8 cellular contexts compared by ENCODE assay signal in the genomic region with DNA sequence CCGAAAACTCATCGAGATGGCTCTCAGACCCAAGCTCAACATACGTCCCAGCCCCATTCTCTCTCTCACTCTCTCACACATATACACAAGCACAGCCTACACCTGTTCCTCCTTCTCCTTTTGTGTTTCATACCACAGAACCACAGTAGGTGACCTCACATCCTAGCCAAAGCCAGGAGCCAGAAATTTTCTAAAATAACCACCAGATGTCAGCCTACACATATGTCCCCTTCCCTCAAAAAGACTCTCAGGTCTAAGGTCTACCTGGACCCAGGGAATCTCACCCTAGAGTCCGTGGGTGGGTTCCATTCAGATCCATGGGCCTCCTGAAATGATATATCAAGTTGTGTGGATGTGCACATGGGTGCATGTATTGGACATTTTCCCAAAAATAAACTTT.
DNase-seq lines count a peak whose midpoint lies in the region; TF ChIP-seq lines count a peak whose summit lies in the region.

No MANE protein-coding gene starts in this region.

- H3K4me1 Mint-ChIP-seq in MCF 10A (ENCODE audit: insufficient read depth, unreplicated experiment) (peaks cover 14% of the 10 kb centered on the region), HFFc6 (ENCODE audit: low read depth) (peaks cover 41% of the 10 kb centered on the region)

- TF ChIP-seq CTCF in MCF 10A (IDR thresholded peaks at IDR 0.05; ENCODE audit: unreplicated experiment) = peak; percentile 50
- TF ChIP-seq CTCF in breast epithelium (IDR thresholded peaks at IDR 0.05) = no peak
- TF ChIP-seq CTCF in HFFc6 (IDR thresholded peaks at IDR 0.05) = peak; percentile 73
- TF ChIP-seq CTCF in NB4 (IDR thresholded peaks at IDR 0.05; ENCODE audit: low read depth, low read length) = peak; percentile 27
- peak; percentile 65 for TF ChIP-seq CTCF in brain microvascular endothelial cell (IDR thresholded peaks at IDR 0.05; ENCODE audit: low read depth, low read length, missing control alignments)
- peak; percentile 34 for TF ChIP-seq CTCF in smooth muscle cell (IDR thresholded peaks at IDR 0.05; ENCODE audit: borderline replicate concordance, insufficient read depth, poor library complexity, severe bottlenecking)
- no peak for TF ChIP-seq CTCF in lower leg skin (IDR thresholded peaks at IDR 0.05)

- in situ Hi-C loops in brain microvascular endothelial cell (cut with HindIII; ENCODE audit: low pct_ligation_motif_present, low sequenced_read_pairs) = no loop called here

- H3K27me3 ChIP-seq in breast epithelium (no peaks in the 10 kb centered on the region), brain microvascular endothelial cell (replicated peaks) (no peaks in the 10 kb centered on the region), smooth muscle cell (ENCODE audit: low read depth) (no peaks in the 10 kb centered on the region)

- no peak overlapping the region for H2AFZ ChIP-seq in smooth muscle cell (ENCODE audit: low read depth)

- H3K27ac ChIP-seq in breast epithelium = no peak overlapping the region
- no peak overlapping the region for H3K27ac ChIP-seq in brain microvascular endothelial cell
- H3K27ac ChIP-seq in smooth muscle cell (ENCODE audit: low read depth) = no peak overlapping the region

- H3K27ac Mint-ChIP-seq in MCF 10A (ENCODE audit: low read depth, unreplicated experiment) (no peak overlapping the region), HFFc6 (no peak overlapping the region)

- H3K4me1 ChIP-seq in breast epithelium (no peaks in the 10 kb centered on the region), smooth muscle cell (ENCODE audit: low read depth) (no peaks in the 10 kb centered on the region)

- H3K79me2 ChIP-seq in smooth muscle cell (ENCODE audit: low read depth) = no peaks in the 10 kb centered on the region

- H4K20me1 ChIP-seq in smooth muscle cell (ENCODE audit: low read depth) = no peaks in the 10 kb centered on the region

- H3K4me3 Mint-ChIP-seq in MCF 10A (ENCODE audit: unreplicated experiment) (no peak overlapping the region), HFFc6 (no peak overlapping the region)

- 71% methylated on average over 4 of the region's 4 CpGs for WGBS in smooth muscle cell (ENCODE audit: low lambda C conversion rate)
- 66 to 78% methylated on average over 4 of the region's 4 CpGs for WGBS in lower leg skin, 2 donors

- POLR2A ChIA-PET in MCF 10A (lab: Yijun Ruan, JAX) = no interaction called here

- no peaks in the 10 kb centered on the region for H3K36me3 ChIP-seq in breast epithelium
- H3K36me3 ChIP-seq in brain microvascular endothelial cell (replicated peaks) = no peaks in the 10 kb centered on the region
- no peaks in the 10 kb centered on the region for H3K36me3 ChIP-seq in smooth muscle cell (ENCODE audit: low read depth)

- no peaks in the 10 kb centered on the region for H3F3A ChIP-seq in smooth muscle cell (ENCODE audit: low read depth)

- no peak for TF ChIP-seq POLR2A in breast epithelium (IDR thresholded peaks at IDR 0.05)
- no peak for TF ChIP-seq POLR2A in NB4 (IDR thresholded peaks at IDR 0.05; ENCODE audit: extremely low read depth, insufficient read length)
- TF ChIP-seq POLR2A in lower leg skin (IDR thresholded peaks at IDR 0.05) = no peak

- no peak overlapping the region for H3K9ac ChIP-seq in smooth muscle cell (ENCODE audit: low read depth)

- DNase-seq in MCF 10A (ENCODE audit: unreplicated experiment) (peak; percentile 45), breast epithelium (ENCODE audit: low spot score in 2 of 2) (no peak), HFFc6 (peak; percentile 10), NB4 (ENCODE audit: low read depth) (peak; percentile 39), brain microvascular endothelial cell (no peak), smooth muscle cell (lab: John Stamatoyannopoulos, UW; ENCODE audit: unreplicated experiment) (no peak), NCI-H1436 treated with DMSO at 0.1 percent for 48 hours (lab: John Stamatoyannopoulos, UW) (no peak), lower leg skin (ENCODE audit: low spot score in 2 of 2) (no peak)

- BruUV-seq in MCF 10A (replicated peaks; lab: Mats Ljungman, UMichigan) = no TSS peak

- H3K4me3 ChIP-seq in breast epithelium (no peak overlapping the region), NB4 (ENCODE audit: low read depth, low read length) (no peak overlapping the region), brain microvascular endothelial cell (ENCODE audit: low read depth, low read length) (no peak overlapping the region), smooth muscle cell (no peak overlapping the region), lower leg skin (ENCODE audit: low read depth, poor library complexity, severe bottlenecking) (no peak overlapping the region)

- CTCF ChIA-PET in MCF 10A (lab: Yijun Ruan, JAX) = interaction anchor here (0.6 to 2.4 kb wide), 11 partner anchors 9 to 1091 kb away, joined by 3 to 17 read pairs (median 3); no protein-coding TSS in a partner anchor

- H3K9me3 Mint-ChIP-seq in MCF 10A (ENCODE audit: unreplicated experiment) (peaks cover 9% of the 10 kb centered on the region), HFFc6 (no peaks in the 10 kb centered on the region; the same call in 1 of the 2 replicates)

- H3K36me3 Mint-ChIP-seq in MCF 10A (ENCODE audit: insufficient read depth, unreplicated experiment) (no peaks in the 10 kb centered on the region), HFFc6 (ENCODE audit: low read depth) (peaks cover 5% of the 10 kb centered on the region)

- H3K27me3 Mint-ChIP-seq in MCF 10A (ENCODE audit: insufficient read depth, unreplicated experiment) (peaks cover 4% of the 10 kb centered on the region), HFFc6 (ENCODE audit: insufficient read depth) (peaks cover 4% of the 10 kb centered on the region; the same call in 1 of the 2 replicates)

- intact Hi-C loops in MCF 10A (cut with micrococcal nuclease) (loop anchor here (1.0 kb wide), 1 partner anchor 824 kb away; no protein-coding TSS in a partner anchor), breast epithelium (cut with DNase I; ENCODE audit: low total_unique reads) (no loop called here), lower leg skin (cut with DNase I; ENCODE audit: low total_unique reads) (no loop called here)

- no peaks in the 10 kb centered on the region for H3K9me3 ChIP-seq in breast epithelium
- no peaks in the 10 kb centered on the region for H3K9me3 ChIP-seq in smooth muscle cell (replicated peaks; ENCODE audit: low read depth)

- no peak overlapping the region for H3K4me2 ChIP-seq in smooth muscle cell

Comparison
In these comparisons a context has a peak if more than half of its experiments do, and no peak if none do; other contexts are left out.
1. DNase-seq: peak in MCF 10A (single experiment), HFFc6 (single experiment) and NB4 (single experiment); none in breast epithelium (0 of 2), brain microvascular endothelial cell (single experiment), smooth muscle cell (single experiment), NCI-H1436 treated with DMSO at 0.1 percent for 48 hours (single experiment) and lower leg skin (0 of 2).
2. CTCF ChIP-seq: peak in MCF 10A (single experiment), HFFc6 (single experiment), NB4 (single experiment), brain microvascular endothelial cell (single experiment) and smooth muscle cell (single experiment); none in breast epithelium (0 of 3) and lower leg skin (0 of 3).